ENCODE assay signal across 2 cellular contexts in genomic region chr2:134191835-134192234, GRCh38.
TF ChIP-seq lines count a peak whose summit lies in the region.

No MANE protein-coding gene starts in this region.

TF ChIP-seq in GM23338, 12 proteins besides CTCF, POLR2A, EP300 and RAD21 (continued from another document):
- TF ChIP-seq, protein P1, sequence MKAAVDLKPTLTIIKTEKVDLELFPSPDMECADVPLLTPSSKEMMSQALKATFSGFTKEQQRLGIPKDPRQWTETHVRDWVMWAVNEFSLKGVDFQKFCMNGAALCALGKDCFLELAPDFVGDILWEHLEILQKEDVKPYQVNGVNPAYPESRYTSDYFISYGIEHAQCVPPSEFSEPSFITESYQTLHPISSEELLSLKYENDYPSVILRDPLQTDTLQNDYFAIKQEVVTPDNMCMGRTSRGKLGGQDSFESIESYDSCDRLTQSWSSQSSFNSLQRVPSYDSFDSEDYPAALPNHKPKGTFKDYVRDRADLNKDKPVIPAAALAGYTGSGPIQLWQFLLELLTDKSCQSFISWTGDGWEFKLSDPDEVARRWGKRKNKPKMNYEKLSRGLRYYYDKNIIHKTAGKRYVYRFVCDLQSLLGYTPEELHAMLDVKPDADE (IDR thresholded peaks at IDR 0.05) = no peak
- TF ChIP-seq ZNF114 (CRISPR knock-in tag; IDR thresholded peaks at IDR 0.05) (no peak), JUNB (IDR thresholded peaks at IDR 0.05; ENCODE audit: unreplicated experiment) (no peak)
- TF ChIP-seq, protein P2, sequence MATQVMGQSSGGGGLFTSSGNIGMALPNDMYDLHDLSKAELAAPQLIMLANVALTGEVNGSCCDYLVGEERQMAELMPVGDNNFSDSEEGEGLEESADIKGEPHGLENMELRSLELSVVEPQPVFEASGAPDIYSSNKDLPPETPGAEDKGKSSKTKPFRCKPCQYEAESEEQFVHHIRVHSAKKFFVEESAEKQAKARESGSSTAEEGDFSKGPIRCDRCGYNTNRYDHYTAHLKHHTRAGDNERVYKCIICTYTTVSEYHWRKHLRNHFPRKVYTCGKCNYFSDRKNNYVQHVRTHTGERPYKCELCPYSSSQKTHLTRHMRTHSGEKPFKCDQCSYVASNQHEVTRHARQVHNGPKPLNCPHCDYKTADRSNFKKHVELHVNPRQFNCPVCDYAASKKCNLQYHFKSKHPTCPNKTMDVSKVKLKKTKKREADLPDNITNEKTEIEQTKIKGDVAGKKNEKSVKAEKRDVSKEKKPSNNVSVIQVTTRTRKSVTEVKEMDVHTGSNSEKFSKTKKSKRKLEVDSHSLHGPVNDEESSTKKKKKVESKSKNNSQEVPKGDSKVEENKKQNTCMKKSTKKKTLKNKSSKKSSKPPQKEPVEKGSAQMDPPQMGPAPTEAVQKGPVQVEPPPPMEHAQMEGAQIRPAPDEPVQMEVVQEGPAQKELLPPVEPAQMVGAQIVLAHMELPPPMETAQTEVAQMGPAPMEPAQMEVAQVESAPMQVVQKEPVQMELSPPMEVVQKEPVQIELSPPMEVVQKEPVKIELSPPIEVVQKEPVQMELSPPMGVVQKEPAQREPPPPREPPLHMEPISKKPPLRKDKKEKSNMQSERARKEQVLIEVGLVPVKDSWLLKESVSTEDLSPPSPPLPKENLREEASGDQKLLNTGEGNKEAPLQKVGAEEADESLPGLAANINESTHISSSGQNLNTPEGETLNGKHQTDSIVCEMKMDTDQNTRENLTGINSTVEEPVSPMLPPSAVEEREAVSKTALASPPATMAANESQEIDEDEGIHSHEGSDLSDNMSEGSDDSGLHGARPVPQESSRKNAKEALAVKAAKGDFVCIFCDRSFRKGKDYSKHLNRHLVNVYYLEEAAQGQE (IDR thresholded peaks at IDR 0.05; ENCODE audit: unreplicated experiment) = no peak

TF ChIP-seq in GM12878, 131 proteins besides CTCF, POLR2A, EP300 and RAD21:
- peak; percentile 10; the same call in 1 of the 2 replicates for TF ChIP-seq ZBTB33 (IDR thresholded peaks at IDR 0.05)
- no peak for TF ChIP-seq FOXK2 (IDR thresholded peaks at IDR 0.05)
